Comparison of ENCODE assay signal across 10 cellular contexts in genomic region chr9:134069536-134070399, GRCh38. TPM values are rescaled to one million over a fixed set of nuclear protein-coding genes. Genes with fewer than 3 reads are reported as not detected.
A peak's percentile ranks its signal among the peaks of the same experiment; 100 is the strongest.
DNase-seq lines count a peak whose midpoint lies in the region; ATAC-seq and TF ChIP-seq lines count a peak whose summit lies in the region.
"Had no signal": no experiment of that assay in that cellular context is flagged by ENCODE, and none has a peak within 500 bp of the region (broad histone marks: within the 10 kb centered on the region; RNA-seq: fewer than 3 reads in every experiment).

No MANE protein-coding gene starts in this region.

- H3K9me3 ChIP-seq in skeletal muscle satellite cell (replicated peaks; ENCODE audit: low read length) = no peaks in the 10 kb centered on the region

- no peak overlapping the region for H3K9ac ChIP-seq in skeletal muscle satellite cell (ENCODE audit: low read depth, low read length)

- ATAC-seq in activated T-cell treated with anti-CD3 and anti-CD28 coated beads, Interleukin-2, amount 50 U/mL, for 72 hours (replicated peaks in 1 of 2) = no peak

- DNase-seq in activated T-cell treated with anti-CD3 and anti-CD28 coated beads, Interleukin-2, amount 50 U/mL, for 72 hours = no peak
- DNase-seq in activated T-cell treated with anti-CD3 and anti-CD28 coated beads, Interleukin-2, amount 50 U/mL, for 1 hour = no peak
- DNase-seq in HFFc6 = no peak
- peak; percentile 43 for DNase-seq in ecto neural progenitor cell (ENCODE audit: low spot score)
- DNase-seq in NCI-H510A treated with DMSO at 0.1 percent for 48 hours (lab: John Stamatoyannopoulos, UW) = no peak
- no peak for DNase-seq in NCI-H2081 (lab: John Stamatoyannopoulos, UW)
- DNase-seq in NCI-H226 = no peak
- DNase-seq: activated effector memory CD4-positive, alpha-beta T cell treated with anti-CD3 and anti-CD28 coated beads, Interleukin-2, amount 50 U/mL, for 16 hours; GDM1 had no signal

- H3K27me3 ChIP-seq in skeletal muscle satellite cell (ENCODE audit: control insufficient read depth, insufficient read depth, low read length) = peaks cover 37% of the 10 kb centered on the region

- no peak overlapping the region for H3K4me3 ChIP-seq in skeletal muscle satellite cell (ENCODE audit: low read length)

- peaks cover 5% of the 10 kb centered on the region in 2 donors for H3K36me3 Mint-ChIP-seq in activated T-cell treated with anti-CD3 and anti-CD28 coated beads, Interleukin-2, amount 50 U/mL, for 72 hours (ENCODE audit: insufficient read depth in 2 of 2)
- no peaks in the 10 kb centered on the region for H3K36me3 Mint-ChIP-seq in HFFc6 (ENCODE audit: low read depth)

- peaks cover 25% of the 10 kb centered on the region for H3K4me1 Mint-ChIP-seq in activated T-cell treated with anti-CD3 and anti-CD28 coated beads, Interleukin-2, amount 50 U/mL, for 72 hours (ENCODE audit: low read depth)
- peaks cover 22% of the 10 kb centered on the region for H3K4me1 Mint-ChIP-seq in HFFc6 (ENCODE audit: low read depth)

- peaks cover 14% of the 10 kb centered on the region for H3K4me1 ChIP-seq in skeletal muscle satellite cell (ENCODE audit: control insufficient read depth, insufficient read depth, low read length)

- peak overlapping the region; percentile 99 for H3K4me2 ChIP-seq in skeletal muscle satellite cell (ENCODE audit: low read length)

- no peak overlapping the region for H3K27ac Mint-ChIP-seq in activated T-cell treated with anti-CD3 and anti-CD28 coated beads, Interleukin-2, amount 50 U/mL, for 72 hours
- H3K27ac Mint-ChIP-seq in HFFc6 = no peak overlapping the region

- H3K9me3 Mint-ChIP-seq in activated T-cell treated with anti-CD3 and anti-CD28 coated beads, Interleukin-2, amount 50 U/mL, for 72 hours = no peaks in the 10 kb centered on the region
- H3K9me3 Mint-ChIP-seq in HFFc6 = peaks cover 2% of the 10 kb centered on the region; the same call in 1 of the 2 replicates

- H3K27me3 Mint-ChIP-seq in activated T-cell treated with anti-CD3 and anti-CD28 coated beads, Interleukin-2, amount 50 U/mL, for 72 hours (ENCODE audit: low read depth) = peaks cover 14% of the 10 kb centered on the region
- peaks cover 49% of the 10 kb centered on the region for H3K27me3 Mint-ChIP-seq in HFFc6 (ENCODE audit: insufficient read depth)

- peak overlapping the region; percentile 84 to 87 for H3K4me3 Mint-ChIP-seq in activated T-cell treated with anti-CD3 and anti-CD28 coated beads, Interleukin-2, amount 50 U/mL, for 72 hours
- peak overlapping the region; percentile 88 for H3K4me3 Mint-ChIP-seq in HFFc6

- H3K36me3 ChIP-seq in skeletal muscle satellite cell (ENCODE audit: insufficient read depth, low read length) = no peaks in the 10 kb centered on the region

- TF ChIP-seq CTCF in HFFc6 (IDR thresholded peaks at IDR 0.05) = no peak

RNA-seq across cellular contexts. Expression of gene BRD3, which starts 1.9 kb away (rescaled TPM):
- 10 to 100 TPM; 50.2 to 51.3 TPM for total RNA-seq in activated T-cell treated with anti-CD3 and anti-CD28 coated beads, Interleukin-2, amount 50 U/mL, for 72 hours
- total RNA-seq in HFFc6 (2021; fragmentation: NEBNext Ultra II Directional; extraction: Animal tissue kit (Norgen Biotek cat#: 25700)) = 10 to 100 TPM; 17.1 to 20.9 (median 18.6) TPM
- total RNA-seq in skeletal muscle satellite cell (2012; rRNA removed) = 3.0 and 3.9 TPM in 2 replicates

RNA-seq across cellular contexts. Expression of gene BRD3OS, which starts 44.5 kb away (rescaled TPM):
- 10 to 100 TPM in 1 of 2 donors, 1 to 10 TPM in 1; 6.3 to 10.3 TPM for total RNA-seq in activated T-cell treated with anti-CD3 and anti-CD28 coated beads, Interleukin-2, amount 50 U/mL, for 72 hours
- total RNA-seq in HFFc6 (2021; fragmentation: NEBNext Ultra II Directional; extraction: Animal tissue kit (Norgen Biotek cat#: 25700)) = 10 to 100 TPM; 28.7 to 36.8 (median 31.1) TPM
- total RNA-seq in skeletal muscle satellite cell (2012; rRNA removed) = 17.3 and 19.5 TPM in 2 replicates
